19 cellular contexts compared by ENCODE assay signal in genomic region chr12:30010071-30011052, GRCh38.
DNase-seq lines count a peak whose midpoint lies in the region; ATAC-seq and TF ChIP-seq lines count a peak whose summit lies in the region.
"Had no signal": no experiment of that assay in that cellular context is flagged by ENCODE, and none has a peak within 500 bp of the region (broad histone marks: within the 10 kb centered on the region; RNA-seq: fewer than 3 reads in every experiment).

No MANE protein-coding gene starts in this region.

- TF ChIP-seq RAD21 in Ishikawa (IDR thresholded peaks at IDR 0.05; ENCODE audit: low read depth), result 0 out of 2 replicates have a peak, but pooled peaks have one; percentile 6

- no peaks in the 10 kb centered on the region for H3K27me3 Mint-ChIP-seq in activated T-helper 2 cell treated with anti-CD3 and anti-CD28 coated beads, Interferon-gamma antibody, Interleukin-2, Interleukin-4, amounts not matched to agents 10 μg/mL and 5 μg/mL and 100 μg/mL, durations not matched to agents 14 hours and 24 hours and 36 hours (ENCODE audit: low read depth)
- H3K27me3 Mint-ChIP-seq: B cell; CD4-positive, CD25-positive, alpha-beta regulatory T cell had no signal

- H3K36me3 Mint-ChIP-seq in activated T-helper 2 cell treated with anti-CD3 and anti-CD28 coated beads, Interferon-gamma antibody, Interleukin-2, Interleukin-4, amounts not matched to agents 10 μg/mL and 5 μg/mL and 100 μg/mL, durations not matched to agents 14 hours and 24 hours and 36 hours (ENCODE audit: low read depth), result no peaks in the 10 kb centered on the region
- H3K36me3 Mint-ChIP-seq: CD4-positive, CD25-positive, alpha-beta regulatory T cell had no signal

- in situ Hi-C loops in astrocyte of the cerebellum (cut with HindIII; ENCODE audit: low sequenced_read_pairs), result no loop called here

- peak; percentile 83 for DNase-seq in astrocyte of the cerebellum (ENCODE audit: low read depth)
- peak; percentile 1 for DNase-seq in glomerular visceral epithelial cell (ENCODE audit: extremely low spot score)
- no peak for DNase-seq in sciatic nerve (ENCODE audit: low spot score)
- DNase-seq in activated CD8-positive, alpha-beta memory T cell treated with anti-CD3 and anti-CD28 coated beads for 24 hours, result no peak
- no peak for DNase-seq in left cardiac atrium
- no peak for DNase-seq in activated T-helper 2 cell treated with anti-CD3 and anti-CD28 coated beads, Interferon-gamma antibody, Interleukin-2, Interleukin-4, amounts not matched to agents 10 μg/mL and 5 μg/mL and 100 μg/mL, durations not matched to agents 14 hours and 24 hours and 36 hours (ENCODE audit: low spot score)
- DNase-seq: Caco-2; CD4-positive, CD25-positive, alpha-beta regulatory T cell; DMS53; IMR-90; Kasumi-1; NCI-H1105; NCI-H1694; NCI-H446 treated with DMSO at 0.1 percent for 48 hours; NK-92 treated with Interleukin-12 subunit alpha and Interleukin-12 subunit beta, amount 100 ng/mL, for 24 hours; OCI-M1 had no signal

- no peak overlapping the region for H3K4me3 ChIP-seq in astrocyte of the cerebellum (ENCODE audit: low read depth, low read length)

- H3K4me1 Mint-ChIP-seq in activated T-helper 2 cell treated with anti-CD3 and anti-CD28 coated beads, Interferon-gamma antibody, Interleukin-2, Interleukin-4, amounts not matched to agents 10 μg/mL and 5 μg/mL and 100 μg/mL, durations not matched to agents 14 hours and 24 hours and 36 hours (ENCODE audit: low read depth), result no peaks in the 10 kb centered on the region
- H3K4me1 Mint-ChIP-seq: B cell; CD4-positive, CD25-positive, alpha-beta regulatory T cell had no signal

- peak; percentile 51 for ATAC-seq in sciatic nerve
- no peak for ATAC-seq in left cardiac atrium
- no peak for ATAC-seq in HG02623 (IDR thresholded peaks at IDR 0.05; ENCODE audit: unreplicated experiment)

- no peak overlapping the region for H3K27ac Mint-ChIP-seq in activated T-helper 2 cell treated with anti-CD3 and anti-CD28 coated beads, Interferon-gamma antibody, Interleukin-2, Interleukin-4, amounts not matched to agents 10 μg/mL and 5 μg/mL and 100 μg/mL, durations not matched to agents 14 hours and 24 hours and 36 hours
- H3K27ac Mint-ChIP-seq: B cell; CD4-positive, CD25-positive, alpha-beta regulatory T cell had no signal

- TF ChIP-seq CTCF in astrocyte of the cerebellum (IDR thresholded peaks at IDR 0.05; ENCODE audit: low read depth, low read length, missing control alignments), result no peak

- H3K9me3 Mint-ChIP-seq in activated T-helper 2 cell treated with anti-CD3 and anti-CD28 coated beads, Interferon-gamma antibody, Interleukin-2, Interleukin-4, amounts not matched to agents 10 μg/mL and 5 μg/mL and 100 μg/mL, durations not matched to agents 14 hours and 24 hours and 36 hours, result no peaks in the 10 kb centered on the region

- peak; percentile 96 for TF ChIP-seq EP300 in Ishikawa (IDR thresholded peaks at IDR 0.05; ENCODE audit: borderline replicate concordance)

- no peak overlapping the region for H3K4me3 Mint-ChIP-seq in activated T-helper 2 cell treated with anti-CD3 and anti-CD28 coated beads, Interferon-gamma antibody, Interleukin-2, Interleukin-4, amounts not matched to agents 10 μg/mL and 5 μg/mL and 100 μg/mL, durations not matched to agents 14 hours and 24 hours and 36 hours (ENCODE audit: low read depth)
- H3K4me3 Mint-ChIP-seq: B cell; CD4-positive, CD25-positive, alpha-beta regulatory T cell had no signal

- intact Hi-C loops in sciatic nerve (cut with DNase I), result no loop called here
- intact Hi-C loops in left cardiac atrium (cut with DNase I), result no loop called here
- intact Hi-C loops in activated T-helper 2 cell treated with anti-CD3 and anti-CD28 coated beads, Interferon-gamma antibody, Interleukin-2, Interleukin-4, amounts not matched to agents 10 μg/mL and 5 μg/mL and 100 μg/mL, durations not matched to agents 14 hours and 24 hours and 36 hours (cut with micrococcal nuclease), result no loop called here

TF ChIP-seq in Ishikawa, 13 proteins besides CTCF, POLR2A, EP300 and RAD21:
- TF ChIP-seq NFIC (IDR thresholded peaks at IDR 0.05), result peak; percentile 93
- no peak for TF ChIP-seq ZBTB7A (IDR thresholded peaks at IDR 0.05; ENCODE audit: low read depth)
- TF ChIP-seq MAX (IDR thresholded peaks at IDR 0.05), result peak; percentile 20; the same call in 1 of the 2 replicates
- TF ChIP-seq REST (IDR thresholded peaks at IDR 0.05; ENCODE audit: low read depth), result peak; percentile 18; the same call in 1 of the 2 replicates
- TF ChIP-seq USF1 (IDR thresholded peaks at IDR 0.05), result no peak
- TF ChIP-seq TEAD4 (IDR thresholded peaks at IDR 0.05), result peak; percentile 99
- no peak for TF ChIP-seq TAF1 (IDR thresholded peaks at IDR 0.05; ENCODE audit: low read depth)
- TF ChIP-seq CREB1 (IDR thresholded peaks at IDR 0.05; ENCODE audit: low read depth), result no peak
- TF ChIP-seq FOXM1 (IDR thresholded peaks at IDR 0.05; ENCODE audit: borderline replicate concordance, low read depth), result peak; percentile 92
- TF ChIP-seq YY1 (IDR thresholded peaks at IDR 0.05; ENCODE audit: low read depth), result 0 out of 2 replicates have a peak, but pooled peaks have one; percentile 27
- no peak for TF ChIP-seq EGR1 (IDR thresholded peaks at IDR 0.05)
- TF ChIP-seq TCF12 (IDR thresholded peaks at IDR 0.05; ENCODE audit: low read depth), result peak; percentile 85

Comparison
In these comparisons a context has a peak if more than half of its experiments do, and no peak if none do; other contexts are left out.
1. DNase-seq: peak in astrocyte of the cerebellum (single experiment) and glomerular visceral epithelial cell (single experiment); none in sciatic nerve (single experiment), activated CD8-positive, alpha-beta memory T cell treated with anti-CD3 and anti-CD28 coated beads for 24 hours (single experiment), left cardiac atrium (single experiment) and activated T-helper 2 cell treated with anti-CD3 and anti-CD28 coated beads, Interferon-gamma antibody, Interleukin-2, Interleukin-4, amounts not matched to agents 10 μg/mL and 5 μg/mL and 100 μg/mL, durations not matched to agents 14 hours and 24 hours and 36 hours (single experiment).